In the genomic region with DNA sequence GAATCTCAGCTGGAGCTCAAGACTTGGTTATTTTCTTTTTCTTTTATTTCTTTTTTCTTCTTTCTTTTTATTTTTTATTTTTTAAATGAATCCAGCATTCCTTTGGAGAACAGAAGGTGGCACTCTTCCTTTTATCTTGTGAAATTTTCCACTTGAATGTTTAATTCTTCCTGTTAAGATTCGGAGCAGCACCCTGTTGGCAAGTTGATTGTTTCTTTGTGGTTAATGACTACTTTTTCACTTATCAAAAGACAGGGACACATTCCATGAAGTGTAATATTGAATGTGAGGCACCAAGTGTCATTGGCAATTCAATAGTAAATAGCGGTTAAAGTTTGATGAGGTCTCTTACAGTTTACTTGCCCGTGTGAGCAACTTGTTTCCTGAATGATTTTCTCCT, we compare ENCODE assay signal across 11 cellular contexts.
DNase-seq lines count a peak whose midpoint lies in the region; ATAC-seq, FAIRE-seq and TF ChIP-seq lines count a peak whose summit lies in the region.
"Had no signal": no experiment of that assay in that cellular context is flagged by ENCODE, and none has a peak within 500 bp of the region (broad histone marks: within the 10 kb centered on the region; RNA-seq: fewer than 3 reads in every experiment).

No MANE protein-coding gene starts in this region.

- H3K27me3 Mint-ChIP-seq in nephron (ENCODE audit: low read depth): no peaks in the 10 kb centered on the region
- no peaks in the 10 kb centered on the region for H3K27me3 Mint-ChIP-seq in CD8-positive, alpha-beta T cell (ENCODE audit: low read depth)

- CTCF ChIA-PET in CD8-positive, alpha-beta T cell (lab: Charles Lee): no interaction called here

- 42 to 47% methylated on average over 3 of the region's 3 CpGs for WGBS in GM23248 (ENCODE audit: low coverage in 1 of 2, low lambda C conversion rate in 2 of 2, missing lambda C conversion rate in 2 of 2), 2 experiments

- no peaks in the 10 kb centered on the region for H3K36me3 ChIP-seq in GM23248 (ENCODE audit: low read depth)
- H3K36me3 ChIP-seq in CD8-positive, alpha-beta T cell (ENCODE audit: insufficient read depth, low read length): no peaks in the 10 kb centered on the region
- H3K36me3 ChIP-seq: SJCRH30 had no signal

- H3F3A ChIP-seq in GM23248 (ENCODE audit: insufficient read depth): no peaks in the 10 kb centered on the region

- in situ Hi-C loops in GM23248 (cut with MboI): no loop called here

- peaks cover 5% of the 10 kb centered on the region for H3K9me3 Mint-ChIP-seq in nephron
- H3K9me3 Mint-ChIP-seq in CD8-positive, alpha-beta T cell: peaks cover 4% of the 10 kb centered on the region

- H2AFZ ChIP-seq in GM23248: peak overlapping the region; percentile 41; the same call in 1 of the 2 replicates

- no peaks in the 10 kb centered on the region for H3K4me1 Mint-ChIP-seq in nephron
- H3K4me1 Mint-ChIP-seq in CD8-positive, alpha-beta T cell (ENCODE audit: low read depth): no peaks in the 10 kb centered on the region

- ATAC-seq in CD8-positive, alpha-beta T cell: no peak
- ATAC-seq in left cardiac atrium: no peak
- ATAC-seq: esophagus mucosa had no signal

- no peak overlapping the region for H3K27ac Mint-ChIP-seq in nephron
- no peak overlapping the region for H3K27ac Mint-ChIP-seq in CD8-positive, alpha-beta T cell

- no peaks in the 10 kb centered on the region for H3K36me3 Mint-ChIP-seq in nephron (ENCODE audit: low read depth)
- H3K36me3 Mint-ChIP-seq in CD8-positive, alpha-beta T cell: no peaks in the 10 kb centered on the region

- no peak overlapping the region for H3K4me2 ChIP-seq in GM23248 (ENCODE audit: unreplicated experiment)

- DNase-seq in GM23248 (peak; percentile 38), NCI-H460 (ENCODE audit: extremely low read depth, low read depth) (peak; percentile 7), cardiac fibroblast (ENCODE audit: low read depth in 2 of 2) (peak; percentile 0 to 9), pons (ENCODE audit: low spot score) (no peak), RCC 7860 (ENCODE audit: low spot score) (no peak), left cardiac atrium (no peak)
- DNase-seq in CD8-positive, alpha-beta T cell: no peak
- DNase-seq: activated T-cell treated with anti-CD3 and anti-CD28 coated beads, Interleukin-2, amount 50 U/mL, for 1 hour had no signal

- no peaks in the 10 kb centered on the region for H4K20me1 ChIP-seq in GM23248 (ENCODE audit: insufficient read depth)

- H3K4me3 ChIP-seq in GM23248 (no peak overlapping the region), cardiac fibroblast (replicated peaks in 1 of 2; ENCODE audit: low read depth in 2 of 2, low read length in 2 of 2) (no peak overlapping the region)
- H3K4me3 ChIP-seq in CD8-positive, alpha-beta T cell (ENCODE audit: low read depth, low read length): no peak overlapping the region
- H3K4me3 ChIP-seq: SJCRH30 had no signal

- no peak overlapping the region for H3K4me3 Mint-ChIP-seq in nephron
- H3K4me3 Mint-ChIP-seq in CD8-positive, alpha-beta T cell: no peak overlapping the region

- 0 out of 2 replicates have a peak, but pooled peaks cover 9% of the 10 kb centered on the region for H3K27me3 ChIP-seq in GM23248 (replicated peaks; ENCODE audit: insufficient read depth)
- no peaks in the 10 kb centered on the region for H3K27me3 ChIP-seq in CD8-positive, alpha-beta T cell (ENCODE audit: insufficient read depth, low read length)
- H3K27me3 ChIP-seq: SJCRH30 had no signal

- H3K9me2 ChIP-seq in GM23248 (ENCODE audit: insufficient read depth): no peaks in the 10 kb centered on the region

- POLR2A ChIA-PET in CD8-positive, alpha-beta T cell (lab: Charles Lee): no interaction called here

- no peaks in the 10 kb centered on the region for H3K9me3 ChIP-seq in GM23248 (ENCODE audit: low read depth)
- no peaks in the 10 kb centered on the region for H3K9me3 ChIP-seq in CD8-positive, alpha-beta T cell (ENCODE audit: low read length)
- H3K9me3 ChIP-seq: SJCRH30 had no signal

- H3K9ac ChIP-seq in GM23248: no peak overlapping the region

- intact Hi-C loops in CD8-positive, alpha-beta T cell (cut with DNase I, micrococcal nuclease): no loop called here
- intact Hi-C loops in left cardiac atrium (cut with DNase I): no loop called here

- no peaks in the 10 kb centered on the region for H3K4me1 ChIP-seq in GM23248 (ENCODE audit: insufficient read depth)
- H3K4me1 ChIP-seq in CD8-positive, alpha-beta T cell (ENCODE audit: insufficient read depth, low read length): no peaks in the 10 kb centered on the region
- H3K4me1 ChIP-seq: SJCRH30 had no signal

- no peaks in the 10 kb centered on the region for H3K79me2 ChIP-seq in GM23248 (ENCODE audit: insufficient read depth)

- H3K27ac ChIP-seq in GM23248: no peak overlapping the region
- no peak overlapping the region for H3K27ac ChIP-seq in CD8-positive, alpha-beta T cell (ENCODE audit: low read depth, low read length)
- H3K27ac ChIP-seq: SJCRH30 had no signal

- no peak for TF ChIP-seq CTCF in cardiac fibroblast (IDR thresholded peaks at IDR 0.05; ENCODE audit: low read depth, low read length)
- TF ChIP-seq CTCF in nephron (IDR thresholded peaks at IDR 0.05; ENCODE audit: unreplicated experiment in 3 of 3): peak; percentile 45 to 63 (median 53)
- TF ChIP-seq CTCF in CD8-positive, alpha-beta T cell (IDR thresholded peaks at IDR 0.05): no peak

- no peak for FAIRE-seq in RCC 7860 (lab: Jason Lieb, UNC)

Comparison
In these comparisons a context has a peak if more than half of its experiments do, and no peak if none do; other contexts are left out.
1. DNase-seq: peak in GM23248 (single experiment), NCI-H460 (single experiment) and cardiac fibroblast (2 of 2); none in pons (single experiment), RCC 7860 (single experiment), CD8-positive, alpha-beta T cell (0 of 7) and left cardiac atrium (single experiment).
2. CTCF ChIP-seq: peak in nephron (3 of 3); none in cardiac fibroblast (single experiment) and CD8-positive, alpha-beta T cell (single experiment).